In the genomic region with DNA sequence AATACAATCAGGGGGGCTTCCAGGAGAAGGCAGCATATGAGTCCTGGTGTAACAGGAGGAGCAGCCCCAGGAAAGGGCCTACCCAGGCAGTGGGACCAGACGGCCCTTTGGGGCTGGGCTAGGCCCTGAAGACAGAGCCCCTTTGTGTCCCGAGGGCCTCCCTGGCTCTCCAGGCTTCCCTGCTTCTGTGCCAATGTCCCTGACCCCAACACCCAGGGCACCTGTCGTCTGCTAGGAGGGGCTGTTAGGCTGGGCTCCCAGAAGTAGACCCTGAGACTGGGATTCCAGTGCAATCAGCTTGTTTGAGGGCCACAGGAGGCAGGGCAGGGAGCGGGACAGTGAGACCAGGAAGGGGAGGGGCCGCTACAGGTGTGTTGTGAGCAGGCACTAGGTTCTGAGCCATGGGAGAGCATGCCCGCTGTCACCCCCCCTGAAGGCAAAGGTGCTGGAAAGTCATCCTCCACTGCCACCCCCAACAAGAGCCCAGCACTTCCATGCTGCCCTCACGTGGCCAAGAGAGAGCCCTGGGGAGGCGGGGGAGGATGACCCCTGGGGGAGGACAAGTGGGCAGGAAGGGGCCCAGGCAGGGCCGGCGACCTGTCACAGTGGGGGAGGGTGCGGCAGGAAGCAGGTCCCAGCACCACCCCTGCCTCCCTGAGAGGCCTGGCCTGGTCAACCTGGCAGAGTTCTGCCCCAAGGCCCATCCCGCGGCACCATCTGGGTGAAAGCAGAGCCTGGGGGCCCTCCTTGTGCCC, we compare ENCODE assay signal across 22 cellular contexts.
DNase-seq lines count a peak whose midpoint lies in the region; ATAC-seq, FAIRE-seq and TF ChIP-seq lines count a peak whose summit lies in the region.
"Had no signal": no experiment of that assay in that cellular context is flagged by ENCODE, and none has a peak within 500 bp of the region (broad histone marks: within the 10 kb centered on the region; RNA-seq: fewer than 3 reads in every experiment).

No MANE protein-coding gene starts in this region.

- H3K27me3 ChIP-seq in K562 (ENCODE audit: control insufficient read depth in 2 of 2, insufficient read depth in 2 of 2, low read length in 2 of 2) (peaks cover 12 to 75% of the 10 kb centered on the region in 2 experiments; a peak in 4 of 5 replicates), lower lobe of right lung (ENCODE audit: low read depth) (peaks cover 12% of the 10 kb centered on the region)

- no peak for TF ChIP-seq RAD21 in K562 (CRISPR knock-in tag; conservative IDR thresholded peaks at IDR 0.05 in 1 of 2, IDR thresholded peaks at IDR 0.05 in 1 of 2)

- H3K4me1 ChIP-seq in HEK293 (ENCODE audit: control insufficient read depth, insufficient read depth, low read length) (no peaks in the 10 kb centered on the region), K562 (replicated peaks in 1 of 2; ENCODE audit: control insufficient read depth in 2 of 2, insufficient read depth in 2 of 2, low read length in 2 of 2) (peaks cover 0 to 6% of the 10 kb centered on the region in 2 experiments; a peak in 2 of 5 replicates), lower lobe of right lung (peaks cover 9% of the 10 kb centered on the region)

- H2AFZ ChIP-seq in K562 (ENCODE audit: low read depth, low read length): no peak overlapping the region

- no peaks in the 10 kb centered on the region for H4K20me1 ChIP-seq in K562 (replicated peaks; ENCODE audit: control insufficient read depth, insufficient read depth, low read length)
- H4K20me1 ChIP-seq: BLaER1 had no signal

- DNase-seq in CMK (ENCODE audit: low read depth): peak; percentile 44
- peak; percentile 8 to 50 (median 40) for DNase-seq in K562 (ENCODE audit: extremely low read depth in 1 of 4, low spot score in 3 of 4)
- peak; percentile 26 for DNase-seq in lower lobe of right lung
- no peak for DNase-seq in NCI-H128 (lab: John Stamatoyannopoulos, UW; ENCODE audit: unreplicated experiment)
- DNase-seq in HuH-7 (ENCODE audit: low spot score): no peak
- no peak for DNase-seq in NCI-H187 treated with DMSO at 0.1 percent for 48 hours (lab: John Stamatoyannopoulos, UW)
- DNase-seq: CD8-positive, alpha-beta T cell; DMS79; GOT3; HFFc6; NCI-H1417; NCI-H187; NCI-H2227 treated with DMSO at 0.1 percent for 48 hours; NCI-H510A treated with DMSO at 0.1 percent for 48 hours; SIG-M5 had no signal

- no peak overlapping the region; a peak in 1 of 4 replicates for H3K9ac ChIP-seq in K562 (ENCODE audit: insufficient read depth in 1 of 2, low read depth in 2 of 2, low read length in 2 of 2)
- H3K9ac ChIP-seq: BLaER1 had no signal

- POLR2A ChIA-PET in HEK293 (lab: Yijun Ruan, JAX) (no interaction called here), K562 (lab: Yijun Ruan, JAX) (interaction anchor here (0.6 to 1.0 kb wide), 2 partner anchors 9 to 14 kb away, joined by 3 read pairs; no protein-coding TSS in a partner anchor)

- no peak overlapping the region for H3K4me2 ChIP-seq in K562 (ENCODE audit: insufficient read depth, low read length)
- H3K4me2 ChIP-seq: BLaER1 had no signal

- H3K36me3 ChIP-seq in HEK293 (ENCODE audit: control insufficient read depth in 2 of 2, insufficient read depth in 1 of 2, low read length in 2 of 2) (no peaks in the 10 kb centered on the region), K562 (ENCODE audit: control insufficient read depth, insufficient read depth, low read length) (no peaks in the 10 kb centered on the region), lower lobe of right lung (no peaks in the 10 kb centered on the region)
- H3K36me3 ChIP-seq: BLaER1 had no signal

- CTCF ChIA-PET in HEK293 (lab: Yijun Ruan, JAX): interaction anchor here (0.6 kb wide), 1 partner anchor 48 kb away, joined by 3 read pairs; no protein-coding TSS in a partner anchor
- CTCF ChIA-PET in K562 (lab: Yijun Ruan, JAX; ENCODE audit: low intra/inter-chr PET ratio): no interaction called here

- ATAC-seq in K562: peak; percentile 65
- no peak for ATAC-seq in lower lobe of right lung
- ATAC-seq: CD8-positive, alpha-beta T cell had no signal

- intact Hi-C loops in K562 (cut with micrococcal nuclease) (no loop called here), lower lobe of right lung (cut with DNase I) (no loop called here)

- no peak for FAIRE-seq in K562 (lab: Jason Lieb, UNC)
- FAIRE-seq: D721Med, GM12892, GM18507, HTR-8/SVneo had no signal

- TF ChIP-seq POLR2A in K562 (conservative IDR thresholded peaks at IDR 0.05): no peak

- no peaks in the 10 kb centered on the region for H3K79me2 ChIP-seq in K562 (ENCODE audit: control insufficient read depth, insufficient read depth, low read length)

- no peaks in the 10 kb centered on the region for H3K9me3 ChIP-seq in HEK293 (ENCODE audit: control insufficient read depth, insufficient read depth, low read depth, low read length)
- H3K9me3 ChIP-seq in K562 (replicated peaks; ENCODE audit: control insufficient read depth, insufficient read depth, low read depth, low read length): no peaks in the 10 kb centered on the region
- H3K9me3 ChIP-seq in lower lobe of right lung: no peaks in the 10 kb centered on the region
- H3K9me3 ChIP-seq: BLaER1 had no signal

- 1% methylated on average over 10 of the region's 13 CpGs for WGBS in K562 (ENCODE audit: insufficient coverage, low coverage, missing lambda C conversion rate)

- TF ChIP-seq EP300 in K562 (IDR thresholded peaks at IDR 0.05; ENCODE audit: low read length): no peak

- no TSS peak for BruUV-seq in K562 (replicated peaks; lab: Mats Ljungman, UMichigan)

- in situ Hi-C loops in K562 (cut with MboI): no loop called here

- H3K27ac ChIP-seq in HEK293 (ENCODE audit: extremely low read depth, low read depth, low read length) (no peak overlapping the region), K562 (ENCODE audit: extremely low read depth, low read depth, low read length) (no peak overlapping the region), lower lobe of right lung (no peak overlapping the region)
- H3K27ac ChIP-seq: BLaER1, HL-60 had no signal

- H3K4me3 ChIP-seq in HEK293 (ENCODE audit: low read depth, low read length) (no peak overlapping the region), K562 (no peak overlapping the region), lower lobe of right lung (no peak overlapping the region)
- H3K4me3 ChIP-seq: BLaER1 had no signal

- TF ChIP-seq CTCF in HEK293 (tag by site-specific recombination; IDR thresholded peaks at IDR 0.05) (no peak), K562 (IDR thresholded peaks at IDR 0.05 in 2 of 3, conservative IDR thresholded peaks at IDR 0.05 in 1 of 3; ENCODE audit: insufficient read depth in 2 of 3, low read depth in 1 of 3, low read length in 3 of 3) (no peak), lower lobe of right lung (IDR thresholded peaks at IDR 0.05) (no peak)

- H3K9me1 ChIP-seq in K562 (ENCODE audit: control insufficient read depth, insufficient read depth, low read length): no peaks in the 10 kb centered on the region

TF ChIP-seq in HEK293, 187 proteins besides CTCF, POLR2A, EP300 and RAD21:
- TF ChIP-seq GLIS2 (tag by site-specific recombination; IDR thresholded peaks at IDR 0.05) (0 out of 2 replicates have a peak, but pooled peaks have one; percentile 21), EGR2 (tag by site-specific recombination; IDR thresholded peaks at IDR 0.05; ENCODE audit: low read depth) (peak; percentile 63), ZNF777 (tag by site-specific recombination; IDR thresholded peaks at IDR 0.05; ENCODE audit: borderline replicate concordance) (no peak), ZSCAN30 (tag by site-specific recombination; IDR thresholded peaks at IDR 0.05) (no peak), GLIS1 (tag by site-specific recombination; IDR thresholded peaks at IDR 0.05) (peak; percentile 16; the same call in 1 of the 2 replicates), ZFP69B (tag by site-specific recombination; IDR thresholded peaks at IDR 0.05) (no peak), ZIC2 (tag by site-specific recombination; IDR thresholded peaks at IDR 0.05) (peak; percentile 46)
TF ChIP-seq in HEK293: peak in this region for 4.

TF ChIP-seq in K562, 482 proteins besides CTCF, POLR2A, EP300 and RAD21:
- TF ChIP-seq EGR1 (conservative IDR thresholded peaks at IDR 0.05): peak; percentile 49
- TF ChIP-seq, protein P1, sequence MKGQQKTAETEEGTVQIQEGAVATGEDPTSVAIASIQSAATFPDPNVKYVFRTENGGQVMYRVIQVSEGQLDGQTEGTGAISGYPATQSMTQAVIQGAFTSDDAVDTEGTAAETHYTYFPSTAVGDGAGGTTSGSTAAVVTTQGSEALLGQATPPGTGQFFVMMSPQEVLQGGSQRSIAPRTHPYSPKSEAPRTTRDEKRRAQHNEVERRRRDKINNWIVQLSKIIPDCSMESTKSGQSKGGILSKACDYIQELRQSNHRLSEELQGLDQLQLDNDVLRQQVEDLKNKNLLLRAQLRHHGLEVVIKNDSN (CRISPR knock-in tag; IDR thresholded peaks at IDR 0.05): peak; percentile 19; the same call in 1 of the 2 replicates
- TF ChIP-seq KAT7 (CRISPR knock-in tag; IDR thresholded peaks at IDR 0.05; ENCODE audit: borderline replicate concordance): no peak
- TF ChIP-seq, protein P2, sequence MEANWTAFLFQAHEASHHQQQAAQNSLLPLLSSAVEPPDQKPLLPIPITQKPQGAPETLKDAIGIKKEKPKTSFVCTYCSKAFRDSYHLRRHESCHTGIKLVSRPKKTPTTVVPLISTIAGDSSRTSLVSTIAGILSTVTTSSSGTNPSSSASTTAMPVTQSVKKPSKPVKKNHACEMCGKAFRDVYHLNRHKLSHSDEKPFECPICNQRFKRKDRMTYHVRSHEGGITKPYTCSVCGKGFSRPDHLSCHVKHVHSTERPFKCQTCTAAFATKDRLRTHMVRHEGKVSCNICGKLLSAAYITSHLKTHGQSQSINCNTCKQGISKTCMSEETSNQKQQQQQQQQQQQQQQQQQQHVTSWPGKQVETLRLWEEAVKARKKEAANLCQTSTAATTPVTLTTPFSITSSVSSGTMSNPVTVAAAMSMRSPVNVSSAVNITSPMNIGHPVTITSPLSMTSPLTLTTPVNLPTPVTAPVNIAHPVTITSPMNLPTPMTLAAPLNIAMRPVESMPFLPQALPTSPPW (CRISPR knock-in tag; IDR thresholded peaks at IDR 0.05): peak; percentile 46; the same call in 1 of the 2 replicates
- TF ChIP-seq USF2 (CRISPR knock-in tag; IDR thresholded peaks at IDR 0.05): 0 out of 2 replicates have a peak, but pooled peaks have one; percentile 29

Comparison
In these comparisons a context has a peak if more than half of its experiments do, and no peak if none do; other contexts are left out.
1. DNase-seq: peak in CMK (single experiment), K562 (4 of 4) and lower lobe of right lung (single experiment); none in NCI-H128 (single experiment), HuH-7 (single experiment) and NCI-H187 treated with DMSO at 0.1 percent for 48 hours (single experiment).